In genomic region chr10:58064714-58065528, GRCh38 we compare ENCODE assay signal across 8 cellular contexts.
A peak's percentile ranks its signal among the peaks of the same experiment; 100 is the strongest.
DNase-seq lines count a peak whose midpoint lies in the region; ATAC-seq and TF ChIP-seq lines count a peak whose summit lies in the region.

No MANE protein-coding gene starts in this region.

- no peak overlapping the region for H3K23ac ChIP-seq in trophoblast cell (ENCODE audit: low read length)

- H3K14ac ChIP-seq in trophoblast cell (ENCODE audit: low read length) = no peak overlapping the region

- H4K8ac ChIP-seq in trophoblast cell (ENCODE audit: low read depth, low read length) = no peak overlapping the region

- no peaks in the 10 kb centered on the region; a peak in 1 of 4 replicates for H3K4me1 ChIP-seq in SK-N-SH (ENCODE audit: control insufficient read depth in 1 of 2, insufficient read depth in 2 of 2, low read depth in 1 of 2, low read length in 1 of 2)
- H3K4me1 ChIP-seq in trophoblast cell (ENCODE audit: control insufficient read depth in 1 of 2, insufficient read depth in 2 of 2, low read length in 2 of 2) = peaks cover 3 to 4% of the 10 kb centered on the region in 2 experiments
- H3K4me1 ChIP-seq in effector memory CD4-positive, alpha-beta T cell (ENCODE audit: control insufficient read depth, insufficient read depth, low read length, poor library complexity, severe bottlenecking) = no peaks in the 10 kb centered on the region

- no peak for TF ChIP-seq EP300 in SK-N-SH (IDR thresholded peaks at IDR 0.05; ENCODE audit: borderline replicate concordance in 1 of 2, low read depth in 1 of 2, low read length in 1 of 2)

- no peak overlapping the region for H2AFZ ChIP-seq in SK-N-SH (ENCODE audit: low read depth)
- H2AFZ ChIP-seq in trophoblast cell (ENCODE audit: insufficient read depth, low read length, poor library complexity) = no peak overlapping the region

- no peaks in the 10 kb centered on the region for H3K9me3 ChIP-seq in SK-N-SH
- no peaks in the 10 kb centered on the region for H3K9me3 ChIP-seq in trophoblast cell (ENCODE audit: insufficient read depth, low read depth, low read length)
- no peaks in the 10 kb centered on the region for H3K9me3 ChIP-seq in effector memory CD4-positive, alpha-beta T cell (ENCODE audit: control insufficient read depth, low read length)

- H4K12ac ChIP-seq in trophoblast cell (ENCODE audit: low read depth, low read length) = no peak overlapping the region

- H2BK12ac ChIP-seq in trophoblast cell (ENCODE audit: low read length) = peak overlapping the region; percentile 42

- peaks cover 0 to 7% of the 10 kb centered on the region in 2 donors for H3K27me3 Mint-ChIP-seq in natural killer cell (ENCODE audit: low read depth in 2 of 2)
- H3K27me3 Mint-ChIP-seq in natural killer cell treated with Interleukin-12 subunit alpha and Interleukin-12 subunit beta and Interleukin-15 and Interleukin-18, amount 100 ng/mL, for 72 hours = peaks cover 3 to 10% of the 10 kb centered on the region in 2 donors

- H2BK120ac ChIP-seq in trophoblast cell (ENCODE audit: insufficient read depth, low read length, poor library complexity) = peak overlapping the region; percentile 58

- 33% methylated on average over 4 of the region's 4 CpGs for WGBS in SK-N-SH (ENCODE audit: low lambda C conversion rate)
- WGBS in trophoblast cell (ENCODE audit: extremely low coverage, insufficient coverage, insufficient read length) = no CpG with 5 or more reads among the region's 4 CpGs

- H3K4me3 ChIP-seq in SK-N-SH (ENCODE audit: low read depth in 2 of 2, low read length in 1 of 2) = no peak overlapping the region
- no peak overlapping the region for H3K4me3 ChIP-seq in fibroblast of mammary gland (ENCODE audit: control insufficient read depth, low read depth, low read length)
- H3K4me3 ChIP-seq in trophoblast cell (ENCODE audit: low read depth, low read length) = no peak overlapping the region
- H3K4me3 ChIP-seq in effector memory CD4-positive, alpha-beta T cell (ENCODE audit: insufficient read depth, low read depth, low read length, poor library complexity, severe bottlenecking) = no peak overlapping the region

- ATAC-seq in natural killer cell (no peak), HG02571 (IDR thresholded peaks at IDR 0.05; ENCODE audit: unreplicated experiment) (no peak)
- no peak for ATAC-seq in natural killer cell treated with Interleukin-12 subunit alpha and Interleukin-12 subunit beta and Interleukin-15 and Interleukin-18, amount 100 ng/mL, for 72 hours

- POLR2A ChIA-PET in SK-N-SH (lab: Yijun Ruan, JAX) = no interaction called here

- H3K9me3 Mint-ChIP-seq in natural killer cell = no peaks in the 10 kb centered on the region
- no peaks in the 10 kb centered on the region for H3K9me3 Mint-ChIP-seq in natural killer cell treated with Interleukin-12 subunit alpha and Interleukin-12 subunit beta and Interleukin-15 and Interleukin-18, amount 100 ng/mL, for 72 hours

- H3K9ac ChIP-seq in SK-N-SH (no peak overlapping the region), trophoblast cell (ENCODE audit: low read length) (no peak overlapping the region)

- H3K27me3 ChIP-seq in SK-N-SH (ENCODE audit: insufficient read depth) = no peaks in the 10 kb centered on the region; the same call in 1 of the 2 replicates
- H3K27me3 ChIP-seq in trophoblast cell (ENCODE audit: insufficient read depth, low read length) = no peaks in the 10 kb centered on the region
- no peaks in the 10 kb centered on the region for H3K27me3 ChIP-seq in effector memory CD4-positive, alpha-beta T cell (replicated peaks; ENCODE audit: control insufficient read depth, insufficient read depth, low read length, poor library complexity, severe bottlenecking)

- intact Hi-C loops in natural killer cell (cut with micrococcal nuclease) = no loop called here

- no peak overlapping the region for H3K27ac ChIP-seq in SK-N-SH (ENCODE audit: low read depth in 2 of 2, low read length in 1 of 2)
- no peak overlapping the region for H3K27ac ChIP-seq in trophoblast cell (ENCODE audit: low read depth, low read length)
- H3K27ac ChIP-seq in effector memory CD4-positive, alpha-beta T cell (ENCODE audit: insufficient read depth, low read length, poor library complexity, severe bottlenecking) = no peak overlapping the region

- no peaks in the 10 kb centered on the region for H4K20me1 ChIP-seq in SK-N-SH (ENCODE audit: insufficient read depth)

- no peaks in the 10 kb centered on the region for H3F3A ChIP-seq in SK-N-SH (replicated peaks; ENCODE audit: insufficient read depth)

- H3K36me3 ChIP-seq in SK-N-SH (replicated peaks in 1 of 2; ENCODE audit: control insufficient read depth in 1 of 2, insufficient read depth in 2 of 2, low read length in 1 of 2) = no peaks in the 10 kb centered on the region
- H3K36me3 ChIP-seq in trophoblast cell (ENCODE audit: control insufficient read depth in 1 of 2, insufficient read depth in 2 of 2, low read length in 2 of 2) = no peaks in the 10 kb centered on the region
- H3K36me3 ChIP-seq in effector memory CD4-positive, alpha-beta T cell (ENCODE audit: control insufficient read depth, insufficient read depth, low read length) = no peaks in the 10 kb centered on the region

- H3K79me2 ChIP-seq in SK-N-SH (ENCODE audit: insufficient read depth) = no peaks in the 10 kb centered on the region
- no peaks in the 10 kb centered on the region for H3K79me2 ChIP-seq in trophoblast cell (ENCODE audit: control insufficient read depth, insufficient read depth, low read length, poor library complexity)

- no peak overlapping the region for H3K4me2 ChIP-seq in SK-N-SH
- H3K4me2 ChIP-seq in trophoblast cell (ENCODE audit: low read length) = no peak overlapping the region

- CTCF ChIA-PET in SK-N-SH (lab: Yijun Ruan, JAX) = interaction anchor here (0.7 to 3.4 kb wide), 19 partner anchors 12 to 893 kb away, joined by 3 to 20 read pairs (median 3); no protein-coding TSS in a partner anchor

- DNase-seq in natural killer cell (no peak), HT-29 (ENCODE audit: low spot score) (peak; percentile 85), SK-N-SH (peak; percentile 43), fibroblast of mammary gland (ENCODE audit: low read depth) (peak; percentile 65), trophoblast cell (peak in 1 of 2 donors; percentile 74)
- DNase-seq in natural killer cell treated with Interleukin-12 subunit alpha and Interleukin-12 subunit beta and Interleukin-15 and Interleukin-18, amount 100 ng/mL, for 72 hours (ENCODE audit: low spot score) = no peak
- DNase-seq in effector memory CD4-positive, alpha-beta T cell = no peak

- peak; percentile 39 for TF ChIP-seq CTCF in natural killer cell (IDR thresholded peaks at IDR 0.05)
- peak; percentile 84 for TF ChIP-seq CTCF in SK-N-SH (IDR thresholded peaks at IDR 0.05)
- peak; percentile 86 for TF ChIP-seq CTCF in fibroblast of mammary gland (conservative IDR thresholded peaks at IDR 0.05; ENCODE audit: control insufficient read depth, insufficient read depth, low read depth, low read length)

- H3K18ac ChIP-seq in trophoblast cell (ENCODE audit: low read length) = no peak overlapping the region

- peaks cover 2% of the 10 kb centered on the region for H3K79me1 ChIP-seq in trophoblast cell (ENCODE audit: low read length)

- H3K27ac Mint-ChIP-seq in natural killer cell = no peak overlapping the region
- H3K27ac Mint-ChIP-seq in natural killer cell treated with Interleukin-12 subunit alpha and Interleukin-12 subunit beta and Interleukin-15 and Interleukin-18, amount 100 ng/mL, for 72 hours = no peak overlapping the region

- no peaks in the 10 kb centered on the region for H3K36me3 Mint-ChIP-seq in natural killer cell
- no peaks in the 10 kb centered on the region for H3K36me3 Mint-ChIP-seq in natural killer cell treated with Interleukin-12 subunit alpha and Interleukin-12 subunit beta and Interleukin-15 and Interleukin-18, amount 100 ng/mL, for 72 hours

- peak; percentile 95 for TF ChIP-seq RAD21 in SK-N-SH (IDR thresholded peaks at IDR 0.05; ENCODE audit: low read length)

- no peak overlapping the region for H2AK5ac ChIP-seq in trophoblast cell (ENCODE audit: low read length)

- no peak overlapping the region for H3K4me3 Mint-ChIP-seq in natural killer cell
- no peak overlapping the region for H3K4me3 Mint-ChIP-seq in natural killer cell treated with Interleukin-12 subunit alpha and Interleukin-12 subunit beta and Interleukin-15 and Interleukin-18, amount 100 ng/mL, for 72 hours

- peak overlapping the region; percentile 51 for H4K91ac ChIP-seq in trophoblast cell (ENCODE audit: low read depth, low read length)

- H2BK5ac ChIP-seq in trophoblast cell (ENCODE audit: low read depth, low read length, poor library complexity) = no peak overlapping the region

- no peaks in the 10 kb centered on the region for H3K9me2 ChIP-seq in SK-N-SH

- no peaks in the 10 kb centered on the region for H3K4me1 Mint-ChIP-seq in natural killer cell
- no peaks in the 10 kb centered on the region for H3K4me1 Mint-ChIP-seq in natural killer cell treated with Interleukin-12 subunit alpha and Interleukin-12 subunit beta and Interleukin-15 and Interleukin-18, amount 100 ng/mL, for 72 hours (ENCODE audit: low read depth in 2 of 2)

- H3K4ac ChIP-seq in trophoblast cell (ENCODE audit: low read depth, low read length) = no peak overlapping the region

TF ChIP-seq in SK-N-SH, 30 proteins besides CTCF, POLR2A, EP300 and RAD21:
- no peak for TF ChIP-seq NFIC (IDR thresholded peaks at IDR 0.05; ENCODE audit: borderline replicate concordance)
- peak; percentile 92 for TF ChIP-seq SMC3 (IDR thresholded peaks at IDR 0.05; ENCODE audit: low read depth, low read length)

Comparison
In these comparisons a context has a peak if more than half of its experiments do, and no peak if none do; other contexts are left out.
1. DNase-seq: peak in HT-29 (single experiment), SK-N-SH (single experiment) and fibroblast of mammary gland (single experiment); none in natural killer cell (single experiment), natural killer cell treated with Interleukin-12 subunit alpha and Interleukin-12 subunit beta and Interleukin-15 and Interleukin-18, amount 100 ng/mL, for 72 hours (single experiment) and effector memory CD4-positive, alpha-beta T cell (0 of 3).
2. Peak in every context shown above with its lines, with median percentiles within 50 percentile points of each other: CTCF ChIP-seq.